Comparison of ENCODE assay signal across 9 cellular contexts in the genomic region with DNA sequence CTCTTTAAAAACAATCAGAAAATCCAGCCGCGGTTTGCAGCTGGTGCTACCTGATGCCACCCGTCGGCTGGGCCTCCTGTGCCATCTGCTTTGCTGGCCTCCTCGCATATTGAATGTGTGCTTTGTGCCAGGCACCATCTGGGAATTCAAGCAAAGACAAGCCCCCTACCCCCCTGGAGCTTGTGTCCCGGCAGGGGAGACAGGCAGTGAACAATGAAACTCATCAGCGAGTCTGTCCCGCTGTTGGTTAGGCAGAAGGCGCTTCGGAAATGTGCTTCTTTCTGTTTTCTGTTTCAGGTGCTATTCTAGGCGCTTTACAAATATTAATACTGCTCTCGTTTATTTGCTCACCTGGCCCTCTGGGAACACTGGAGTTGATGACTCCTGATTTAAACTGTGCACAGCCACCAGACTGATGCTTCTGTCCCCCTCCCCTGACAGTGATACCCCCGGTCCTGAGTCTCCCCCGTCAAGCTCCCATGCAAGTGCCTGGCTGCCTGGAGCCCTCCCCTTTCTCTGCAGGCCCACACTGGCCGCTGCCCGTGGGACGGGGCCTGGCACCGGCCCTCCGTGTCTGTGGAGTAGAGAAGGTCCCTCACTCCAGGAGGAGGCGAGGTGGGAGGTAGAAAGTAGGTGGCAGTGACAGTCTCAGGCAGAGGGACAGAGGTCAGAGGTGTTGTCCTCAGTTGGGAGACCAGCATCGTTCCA.
DNase-seq lines count a peak whose midpoint lies in the region; ATAC-seq and TF ChIP-seq lines count a peak whose summit lies in the region.
"Had no signal": no experiment of that assay in that cellular context is flagged by ENCODE, and none has a peak within 500 bp of the region (broad histone marks: within the 10 kb centered on the region; RNA-seq: fewer than 3 reads in every experiment).

No MANE protein-coding gene starts in this region.

- peak; percentile 62 for ATAC-seq in GM19324 (IDR thresholded peaks at IDR 0.05; ENCODE audit: low FRiP score, unreplicated experiment)
- ATAC-seq in Right ventricle myocardium inferior: no peak
- ATAC-seq in GM18873 (IDR thresholded peaks at IDR 0.05; ENCODE audit: low FRiP score, unreplicated experiment): no peak

- no peaks in the 10 kb centered on the region for H3K9me3 ChIP-seq in prostate gland

- H3K4me1 ChIP-seq in urinary bladder (ENCODE audit: insufficient read depth) (no peaks in the 10 kb centered on the region), prostate gland (replicated peaks) (no peaks in the 10 kb centered on the region)

- no peak overlapping the region for H3K27ac ChIP-seq in urinary bladder (ENCODE audit: low read depth)
- H3K27ac ChIP-seq in prostate gland: peak overlapping the region in 1 of 2 donors; percentile 7
- H3K27ac ChIP-seq: cardiac muscle cell had no signal

- TF ChIP-seq CTCF in prostate gland (IDR thresholded peaks at IDR 0.05): no peak

- 89% methylated on average over 21 of the region's 21 CpGs for WGBS in urinary bladder
- 58% methylated on average over 21 of the region's 21 CpGs for whole genome bisulfite sequencing in prostate gland

- intact Hi-C loops in prostate gland (cut with DNase I): no loop called here
- intact Hi-C loops in Right ventricle myocardium inferior (cut with DNase I): no loop called here

- peak; percentile 88 for DNase-seq in NCI-H1092 (lab: John Stamatoyannopoulos, UW)
- DNase-seq in SHP77 treated with DMSO at 0.1 percent for 48 hours (lab: John Stamatoyannopoulos, UW): peak; percentile 89
- DNase-seq in prostate gland (ENCODE audit: low spot score): no peak
- no peak for DNase-seq in Right ventricle myocardium inferior (ENCODE audit: missing footprints)
- DNase-seq: hippocampal formation had no signal

- H3K36me3 ChIP-seq in urinary bladder (ENCODE audit: insufficient read depth) (peaks cover 3% of the 10 kb centered on the region), prostate gland (no peaks in the 10 kb centered on the region)
- H3K36me3 ChIP-seq: cardiac muscle cell had no signal

- no peaks in the 10 kb centered on the region for H3K27me3 ChIP-seq in prostate gland (replicated peaks; ENCODE audit: insufficient read depth)
- H3K27me3 ChIP-seq: cardiac muscle cell had no signal

- TF ChIP-seq POLR2A in prostate gland (IDR thresholded peaks at IDR 0.05): no peak

- H3K4me3 ChIP-seq in urinary bladder (ENCODE audit: low read depth, low read length) (peak overlapping the region; percentile 0), prostate gland (no peak overlapping the region)
- H3K4me3 ChIP-seq: cardiac muscle cell had no signal

Comparison
In these comparisons a context has a peak if more than half of its experiments do, and no peak if none do; other contexts are left out.
1. DNase-seq: peak in NCI-H1092 (single experiment) and SHP77 treated with DMSO at 0.1 percent for 48 hours (single experiment); none in prostate gland (single experiment) and Right ventricle myocardium inferior (single experiment).